In genomic region chr10:19663344-19663743, GRCh38 we compare ENCODE assay signal across 18 cellular contexts.
"Had no signal": no experiment of that assay in that cellular context is flagged by ENCODE, and none has a peak within 500 bp of the region (broad histone marks: within the 10 kb centered on the region; RNA-seq: fewer than 3 reads in every experiment).

No MANE protein-coding gene starts in this region.

- DNase-seq: activated CD4-positive, alpha-beta memory T cell treated with anti-CD3 and anti-CD28 coated beads for 36 hours; activated CD4-positive, alpha-beta T cell treated with anti-CD3 and anti-CD28 coated beads for 1 hour; activated CD8-positive, alpha-beta memory T cell treated with anti-CD3 and anti-CD28 coated beads, Interleukin-2, amount 10 ng/mL, durations not matched to agents 7 days and 5 days; activated naive CD4-positive, alpha-beta T cell treated with anti-CD3 and anti-CD28 coated beads for 36 hours; activated naive CD8-positive, alpha-beta T cell treated with anti-CD3 and anti-CD28 coated beads, Interleukin-2, amount 50 U/mL, for 24 hours; activated T-cell treated with anti-CD3 and anti-CD28 coated beads, Interleukin-2, amount 50 U/mL, for 1 hour; aorta; dorsolateral prefrontal cortex; hypothalamus; left ventricle myocardium superior; occipital lobe had no signal

- H3K4me3 ChIP-seq: breast epithelium, dorsolateral prefrontal cortex, prostate gland had no signal

- H3K27me3 ChIP-seq: breast epithelium had no signal

- ATAC-seq: activated CD8-positive, alpha-beta memory T cell treated with anti-CD3 and anti-CD28 coated beads, Interleukin-2, amount 10 ng/mL, durations not matched to agents 7 days and 5 days; activated naive CD8-positive, alpha-beta T cell treated with anti-CD3 and anti-CD28 coated beads, Interleukin-2, amount 50 U/mL, for 24 hours; esophagus mucosa; left ventricle myocardium superior; sciatic nerve had no signal

- H3K36me3 ChIP-seq: breast epithelium, prostate gland had no signal

- H3K4me1 ChIP-seq: breast epithelium, prostate gland had no signal

- H3K4me1 Mint-ChIP-seq: activated CD8-positive, alpha-beta memory T cell treated with anti-CD3 and anti-CD28 coated beads, Interleukin-2, amount 10 ng/mL, durations not matched to agents 7 days and 5 days; activated naive CD8-positive, alpha-beta T cell treated with anti-CD3 and anti-CD28 coated beads, Interleukin-2, amount 50 U/mL, for 24 hours; nephron had no signal

- H3K36me3 Mint-ChIP-seq: activated CD4-positive, alpha-beta memory T cell treated with anti-CD3 and anti-CD28 coated beads for 36 hours; activated CD8-positive, alpha-beta memory T cell treated with anti-CD3 and anti-CD28 coated beads, Interleukin-2, amount 10 ng/mL, durations not matched to agents 7 days and 5 days had no signal

- H3K4me3 Mint-ChIP-seq: activated CD4-positive, alpha-beta memory T cell treated with anti-CD3 and anti-CD28 coated beads for 36 hours; activated CD8-positive, alpha-beta memory T cell treated with anti-CD3 and anti-CD28 coated beads, Interleukin-2, amount 10 ng/mL, durations not matched to agents 7 days and 5 days; activated naive CD4-positive, alpha-beta T cell treated with anti-CD3 and anti-CD28 coated beads for 36 hours; activated naive CD8-positive, alpha-beta T cell treated with anti-CD3 and anti-CD28 coated beads, Interleukin-2, amount 50 U/mL, for 24 hours; nephron; stimulated activated naive CD8-positive, alpha-beta T cell treated with anti-CD3 and anti-CD28 coated beads, Interleukin-15, Interleukin-2, amounts not matched to agents 100 ng/mL and 50 ng/mL, for 24 hours had no signal

- H3K9me3 ChIP-seq: breast epithelium, prostate gland had no signal

- H3K27ac Mint-ChIP-seq: activated CD4-positive, alpha-beta memory T cell treated with anti-CD3 and anti-CD28 coated beads for 36 hours; activated CD8-positive, alpha-beta memory T cell treated with anti-CD3 and anti-CD28 coated beads, Interleukin-2, amount 10 ng/mL, durations not matched to agents 7 days and 5 days; activated naive CD4-positive, alpha-beta T cell treated with anti-CD3 and anti-CD28 coated beads for 36 hours; activated naive CD8-positive, alpha-beta T cell treated with anti-CD3 and anti-CD28 coated beads, Interleukin-2, amount 50 U/mL, for 24 hours; activated T-helper 2 cell treated with anti-CD3 and anti-CD28 coated beads, Interferon-gamma antibody, Interleukin-2, Interleukin-4, amounts not matched to agents 10 μg/mL and 5 μg/mL and 100 μg/mL, durations not matched to agents 14 hours and 24 hours and 36 hours; nephron; stimulated activated naive CD8-positive, alpha-beta T cell treated with anti-CD3 and anti-CD28 coated beads, Interleukin-15, Interleukin-2, amounts not matched to agents 100 ng/mL and 50 ng/mL, for 24 hours had no signal

- H3K27ac ChIP-seq: breast epithelium, dorsolateral prefrontal cortex, prostate gland had no signal

- H3K27me3 Mint-ChIP-seq: activated CD4-positive, alpha-beta memory T cell treated with anti-CD3 and anti-CD28 coated beads for 36 hours; activated CD8-positive, alpha-beta memory T cell treated with anti-CD3 and anti-CD28 coated beads, Interleukin-2, amount 10 ng/mL, durations not matched to agents 7 days and 5 days; activated naive CD8-positive, alpha-beta T cell treated with anti-CD3 and anti-CD28 coated beads, Interleukin-2, amount 50 U/mL, for 24 hours; stimulated activated naive CD8-positive, alpha-beta T cell treated with anti-CD3 and anti-CD28 coated beads, Interleukin-15, Interleukin-2, amounts not matched to agents 100 ng/mL and 50 ng/mL, for 24 hours had no signal
